Comparison of ENCODE assay signal across 9 cellular contexts in genomic region chr12:108629824-108630476, GRCh38. TPM values are rescaled to one million over a fixed set of nuclear protein-coding genes. Genes with fewer than 3 reads are reported as not detected.
DNase-seq lines count a peak whose midpoint lies in the region; ATAC-seq and TF ChIP-seq lines count a peak whose summit lies in the region.
"Had no signal": no experiment of that assay in that cellular context is flagged by ENCODE, and none has a peak within 500 bp of the region (broad histone marks: within the 10 kb centered on the region; RNA-seq: fewer than 3 reads in every experiment).

No MANE protein-coding gene starts in this region.

- H3K27me3 ChIP-seq in H9 (ENCODE audit: insufficient read depth, low read length) = no peaks in the 10 kb centered on the region
- H3K27me3 ChIP-seq in breast epithelium = no peaks in the 10 kb centered on the region
- no peaks in the 10 kb centered on the region for H3K27me3 ChIP-seq in mucosa of rectum (ENCODE audit: control insufficient read depth in 2 of 2, insufficient read depth in 2 of 2, low read length in 2 of 2)
- no peaks in the 10 kb centered on the region for H3K27me3 ChIP-seq in upper lobe of left lung

- no peak overlapping the region for H3K56ac ChIP-seq in H9 (ENCODE audit: insufficient read length, low read depth, low read length)

- H3K27ac Mint-ChIP-seq in H9 = peak overlapping the region; percentile 39 to 59 (median 40); a peak in 3 of 7 replicates

- H3K9ac ChIP-seq in H9 (ENCODE audit: extremely low read depth, insufficient read length, low read length) (no peak overlapping the region), mucosa of rectum (ENCODE audit: low read depth in 1 of 2, low read length in 2 of 2) (no peak overlapping the region)

- H2BK20ac ChIP-seq in H9 (ENCODE audit: low read depth, low read length, poor library complexity, severe bottlenecking) = no peak overlapping the region

- H2AFZ ChIP-seq in H9 (ENCODE audit: low read length) = no peak overlapping the region

- H3K36me3 ChIP-seq in breast epithelium (no peaks in the 10 kb centered on the region), mucosa of rectum (ENCODE audit: control insufficient read depth in 2 of 2, insufficient read depth in 2 of 2, low read length in 2 of 2) (no peaks in the 10 kb centered on the region), upper lobe of left lung (no peaks in the 10 kb centered on the region)

- no peak overlapping the region for H2BK120ac ChIP-seq in H9 (ENCODE audit: low read depth, low read length, poor library complexity, severe bottlenecking)

- no CpG with 5 or more reads among the region's 17 CpGs for WGBS in H9 (ENCODE audit: extremely low coverage, insufficient read length, low lambda C conversion rate)
- 51 to 70% methylated on average over 13 to 17 of the region's 17 CpGs for WGBS in upper lobe of left lung, 2 donors

- H3K4me3 ChIP-seq in breast epithelium (no peak overlapping the region), mucosa of rectum (ENCODE audit: low read length in 2 of 2) (peak overlapping the region in 1 of 2 donors; percentile 26), upper lobe of left lung (peak overlapping the region in 2 of 4 donors; percentile 39 to 52)

- no peak overlapping the region for H2BK5ac ChIP-seq in H9 (ENCODE audit: insufficient read length, low read length)

- no peaks in the 10 kb centered on the region for H3K79me1 ChIP-seq in H9 (ENCODE audit: insufficient read depth, low read depth, low read length, poor library complexity, severe bottlenecking)

- TF ChIP-seq CTCF in H9 (conservative IDR thresholded peaks at IDR 0.05) (no peak), breast epithelium (IDR thresholded peaks at IDR 0.05) (no peak), upper lobe of left lung (IDR thresholded peaks at IDR 0.05) (no peak)

- no peak overlapping the region for H4K5ac ChIP-seq in H9 (ENCODE audit: insufficient read length, low read depth, low read length)

- H3K9me3 Mint-ChIP-seq in H9 = no peaks in the 10 kb centered on the region

- H3K27me3 Mint-ChIP-seq in H9 (ENCODE audit: low read depth) = no peaks in the 10 kb centered on the region

- DNase-seq in H9 (no peak), T-helper 9 cell (peak; percentile 57), breast epithelium (ENCODE audit: low spot score in 2 of 2) (no peak), upper lobe of left lung (peak in 1 of 2 donors; percentile 68), DMS153 treated with DMSO at 0.1 percent for 48 hours (lab: John Stamatoyannopoulos, UW; ENCODE audit: unreplicated experiment) (no peak)

- no peak overlapping the region for H4K91ac ChIP-seq in H9 (ENCODE audit: insufficient read length, low read depth, low read length)

- no peak overlapping the region for H4K8ac ChIP-seq in H9 (replicated peaks; ENCODE audit: insufficient read length, low read depth, low read length)

- H3K4me1 ChIP-seq in H9 (ENCODE audit: insufficient read depth, low read length) = peaks cover 7% of the 10 kb centered on the region; the same call in 1 of the 2 replicates
- no peaks in the 10 kb centered on the region for H3K4me1 ChIP-seq in breast epithelium
- peaks cover 16 to 23% of the 10 kb centered on the region in 2 donors for H3K4me1 ChIP-seq in mucosa of rectum (ENCODE audit: control insufficient read depth in 2 of 2, insufficient read depth in 2 of 2, low read length in 2 of 2)
- peaks cover 52 to 71% (median 61%) of the 10 kb centered on the region in 4 donors for H3K4me1 ChIP-seq in upper lobe of left lung

- H3K23ac ChIP-seq in H9 (ENCODE audit: insufficient read length, low read depth, low read length) = no peak overlapping the region

- H3K27ac ChIP-seq in H9 (ENCODE audit: insufficient read length, low read depth, low read length) = no peak overlapping the region
- H3K27ac ChIP-seq in breast epithelium = peak overlapping the region; percentile 29 to 55
- H3K27ac ChIP-seq in mucosa of rectum (ENCODE audit: low read depth in 2 of 2, low read length in 2 of 2) = peak overlapping the region; percentile 6 to 63
- peak overlapping the region; percentile 81 to 89 (median 84) for H3K27ac ChIP-seq in upper lobe of left lung

- no peaks in the 10 kb centered on the region for H4K20me1 ChIP-seq in H9 (ENCODE audit: control insufficient read depth, insufficient read depth, insufficient read length)

- no peaks in the 10 kb centered on the region for H3K23me2 ChIP-seq in H9 (ENCODE audit: insufficient read length, low read depth, low read length, poor library complexity, severe bottlenecking)

- no peaks in the 10 kb centered on the region for H3K36me3 Mint-ChIP-seq in H9 (ENCODE audit: insufficient read depth in 1 of 3, low read depth in 3 of 3)

- intact Hi-C loops in breast epithelium (cut with DNase I; ENCODE audit: low total_unique reads) = no loop called here

- H3K9me3 ChIP-seq in H9 (ENCODE audit: control insufficient read depth, low read depth, low read length) (no peaks in the 10 kb centered on the region), breast epithelium (no peaks in the 10 kb centered on the region), mucosa of rectum (ENCODE audit: control insufficient read depth in 2 of 2, low read length in 2 of 2) (no peaks in the 10 kb centered on the region), upper lobe of left lung (no peaks in the 10 kb centered on the region)

- H2BK12ac ChIP-seq in H9 (ENCODE audit: insufficient read length, low read depth, low read length) = no peak overlapping the region

- ATAC-seq in upper lobe of left lung (ENCODE audit: low FRiP score in 2 of 2) (peak; percentile 45 to 78), GM18519 (IDR thresholded peaks at IDR 0.05; ENCODE audit: low FRiP score, unreplicated experiment) (no peak), GM21737 (IDR thresholded peaks at IDR 0.05; ENCODE audit: unreplicated experiment) (no peak)

- H3K4me3 Mint-ChIP-seq in H9 = peak overlapping the region in 1 of 2 experiments; percentile 54; a peak in 1 of 5 replicates

- H3K4me1 Mint-ChIP-seq in H9 = peaks cover 32 to 42% of the 10 kb centered on the region in 2 experiments

- H3T11ph ChIP-seq in H9 (ENCODE audit: low read length) = no peak overlapping the region

- H3K4me2 ChIP-seq in H9 (ENCODE audit: insufficient read depth, insufficient read length, low read length) = no peak overlapping the region

- H3K79me2 ChIP-seq in H9 (ENCODE audit: insufficient read depth, low read length) = no peaks in the 10 kb centered on the region

- TF ChIP-seq EP300 in upper lobe of left lung (IDR thresholded peaks at IDR 0.05) = peak in 1 of 4 donors; percentile 46

- H2BK15ac ChIP-seq in H9 (ENCODE audit: low read depth, low read length) = no peak overlapping the region

- no peak overlapping the region for H3K4ac ChIP-seq in H9 (ENCODE audit: low read depth, low read length)

- peak overlapping the region; percentile 51 for H3K18ac ChIP-seq in H9 (ENCODE audit: insufficient read length, low read depth, low read length)

- H2AK5ac ChIP-seq in H9 (ENCODE audit: insufficient read length, low read length) = no peak overlapping the region

- H3K14ac ChIP-seq in H9 (ENCODE audit: insufficient read depth, low read length) = peak overlapping the region; percentile 25; the same call in 1 of the 2 replicates

- no peak for TF ChIP-seq POLR2A in breast epithelium (IDR thresholded peaks at IDR 0.05)
- TF ChIP-seq POLR2A in upper lobe of left lung (IDR thresholded peaks at IDR 0.05) = peak in 1 of 4 donors; percentile 36

RNA-seq across cellular contexts. Expression of gene SELPLG, which starts 3.7 kb away (rescaled TPM):
- total RNA-seq in H9 (2021) (0.09 and 0.15 TPM in 2 replicates), breast epithelium (10 to 100 TPM in 1 of 3 donors, 1 to 10 TPM in 2; 5.2 to 16.6 (median 6.7) TPM), upper lobe of left lung (10 to 100 TPM; 25.2 to 71.4 (median 42.5) TPM)

RNA-seq across cellular contexts. Expression of gene TMEM119, which starts 32.1 kb away (rescaled TPM):
- total RNA-seq in H9 (2021) = not detected in 2 replicates
- 10 to 100 TPM; 12.1 to 21.0 (median 12.5) TPM for total RNA-seq in breast epithelium
- total RNA-seq in upper lobe of left lung = 10 to 100 TPM in 5 of 6 donors, 1 to 10 TPM in 1; 1.5 to 50.7 (median 20.5) TPM
- total RNA-seq: pulmonary artery endothelial cell had no signal

Comparison
In these comparisons a context has a peak if more than half of its experiments do, and no peak if none do; other contexts are left out.
1. ATAC-seq: peak in upper lobe of left lung (2 of 2); none in GM18519 (single experiment) and GM21737 (single experiment).